9 cellular contexts compared by ENCODE assay signal in the genomic region with DNA sequence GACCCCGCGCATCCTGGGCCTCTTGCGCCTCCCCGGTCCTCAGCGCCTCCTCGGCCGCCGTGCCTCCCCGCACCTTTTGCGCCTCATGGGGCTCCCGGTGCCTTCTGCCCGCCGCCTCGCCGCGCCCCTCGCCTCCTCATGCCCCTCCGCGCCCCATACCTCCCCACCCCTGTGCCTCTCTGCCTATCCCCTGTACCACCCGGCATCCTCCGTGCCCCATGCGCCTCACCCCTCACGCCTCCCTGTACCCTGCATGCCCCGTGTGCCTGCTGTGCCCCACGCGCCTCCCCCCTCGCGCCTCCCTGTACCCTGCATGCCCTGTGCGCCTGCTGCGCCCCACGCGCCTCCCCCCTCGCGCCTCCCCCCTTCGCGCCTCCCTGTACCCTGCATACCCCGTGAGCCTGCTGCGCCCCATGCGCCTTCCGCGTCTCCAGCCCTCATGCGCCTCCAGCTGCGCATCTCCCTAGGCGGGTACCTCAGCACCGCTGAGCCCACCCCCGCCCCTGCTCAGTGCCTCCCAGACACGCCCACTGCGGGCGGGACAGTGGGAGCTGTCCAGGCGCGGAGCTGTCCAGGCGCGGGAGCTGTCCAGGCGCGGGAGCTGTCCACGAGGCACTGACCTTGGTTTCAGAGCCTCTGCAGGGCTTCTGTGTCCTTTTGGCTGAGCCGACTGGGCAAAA. TPM values are rescaled to one million over a fixed set of nuclear protein-coding genes. Genes with fewer than 3 reads are reported as not detected.
DNase-seq lines count a peak whose midpoint lies in the region; ATAC-seq and TF ChIP-seq lines count a peak whose summit lies in the region.
"Had no signal": no experiment of that assay in that cellular context is flagged by ENCODE, and none has a peak within 500 bp of the region (broad histone marks: within the 10 kb centered on the region; RNA-seq: fewer than 3 reads in every experiment).

No MANE protein-coding gene starts in this region.

- H3K4me3 Mint-ChIP-seq in activated naive CD4-positive, alpha-beta T cell treated with anti-CD3 and anti-CD28 coated beads, Interleukin-2, amount 50 U/mL, for 24 hours: peak overlapping the region; percentile 49
- H3K4me3 Mint-ChIP-seq in activated naive CD4-positive, alpha-beta T cell treated with anti-CD3 and anti-CD28 coated beads, Interleukin-2, amount 10 ng/mL, durations not matched to agents 7 days and 5 days: no peak overlapping the region
- H3K4me3 Mint-ChIP-seq: type B pancreatic cell had no signal

- TF ChIP-seq POLR2A in erythroblast (IDR thresholded peaks at IDR 0.05; ENCODE audit: low read length): no peak

- CTCF ChIA-PET in activated naive CD4-positive, alpha-beta T cell treated with anti-CD3 and anti-CD28 coated beads, Interleukin-2, amount 10 ng/mL, durations not matched to agents 7 days and 5 days (lab: Charles Lee): no interaction called here

- no peaks in the 10 kb centered on the region for H3K9me3 Mint-ChIP-seq in activated naive CD4-positive, alpha-beta T cell treated with anti-CD3 and anti-CD28 coated beads, Interleukin-2, amount 50 U/mL, for 24 hours
- peaks cover 2% of the 10 kb centered on the region for H3K9me3 Mint-ChIP-seq in activated naive CD4-positive, alpha-beta T cell treated with anti-CD3 and anti-CD28 coated beads, Interleukin-2, amount 10 ng/mL, durations not matched to agents 7 days and 5 days

- peak overlapping the region in 1 of 2 donors; percentile 32 for H3K27ac ChIP-seq in lung (ENCODE audit: low read depth in 1 of 2, low read length in 1 of 2)
- H3K27ac ChIP-seq in aorta (ENCODE audit: low read depth in 1 of 2, low read length in 2 of 2): no peak overlapping the region

- H3K4me3 ChIP-seq in lung: no peak overlapping the region
- H3K4me3 ChIP-seq in aorta (ENCODE audit: low read length in 2 of 2): no peak overlapping the region

- H3K36me3 ChIP-seq in lung (ENCODE audit: control insufficient read depth in 2 of 2, insufficient read depth in 2 of 2, low read length in 2 of 2): peaks cover 0 to 8% of the 10 kb centered on the region in 2 donors
- H3K36me3 ChIP-seq in aorta (ENCODE audit: control insufficient read depth in 1 of 2, insufficient read depth in 2 of 2, low read length in 1 of 2): peaks cover 0 to 1% of the 10 kb centered on the region in 2 donors

- peaks cover 19% of the 10 kb centered on the region for H3K36me3 Mint-ChIP-seq in activated naive CD4-positive, alpha-beta T cell treated with anti-CD3 and anti-CD28 coated beads, Interleukin-2, amount 50 U/mL, for 24 hours
- H3K36me3 Mint-ChIP-seq in activated naive CD4-positive, alpha-beta T cell treated with anti-CD3 and anti-CD28 coated beads, Interleukin-2, amount 10 ng/mL, durations not matched to agents 7 days and 5 days: peaks cover 42% of the 10 kb centered on the region

- intact Hi-C loops in aorta (cut with DNase I): no loop called here

- TF ChIP-seq CTCF in lung (IDR thresholded peaks at IDR 0.05; ENCODE audit: control extremely low read depth, extremely low read depth): no peak

- H3K4me1 ChIP-seq in lung (ENCODE audit: control insufficient read depth in 2 of 2, insufficient read depth in 2 of 2, low read length in 2 of 2): peaks cover 6 to 25% of the 10 kb centered on the region in 2 donors
- no peaks in the 10 kb centered on the region for H3K4me1 ChIP-seq in aorta (ENCODE audit: control insufficient read depth in 1 of 2, insufficient read depth in 2 of 2, low read length in 2 of 2)

- H3K9me3 ChIP-seq in lung (ENCODE audit: control insufficient read depth in 2 of 2, insufficient read depth in 1 of 2, low read length in 1 of 2): peaks cover 0 to 3% of the 10 kb centered on the region in 2 donors
- no peaks in the 10 kb centered on the region for H3K9me3 ChIP-seq in aorta (ENCODE audit: control insufficient read depth, low read length)

- 49 to 63% methylated on average over 51 to 57 of the region's 57 CpGs for WGBS in lung, 2 donors
- WGBS in aorta, 2 donors: 60 to 64% methylated on average over 55 to 57 of the region's 57 CpGs

- H3K4me1 Mint-ChIP-seq in activated naive CD4-positive, alpha-beta T cell treated with anti-CD3 and anti-CD28 coated beads, Interleukin-2, amount 50 U/mL, for 24 hours: peaks cover 43% of the 10 kb centered on the region
- peaks cover 14% of the 10 kb centered on the region for H3K4me1 Mint-ChIP-seq in activated naive CD4-positive, alpha-beta T cell treated with anti-CD3 and anti-CD28 coated beads, Interleukin-2, amount 10 ng/mL, durations not matched to agents 7 days and 5 days

- ATAC-seq in lung (ENCODE audit: insufficient read depth, low FRiP score) (peak; percentile 72), aorta (ENCODE audit: low FRiP score) (peak; percentile 72), GM21526 (IDR thresholded peaks at IDR 0.05; ENCODE audit: low FRiP score, unreplicated experiment) (no peak), HG03378 (IDR thresholded peaks at IDR 0.05; ENCODE audit: unreplicated experiment) (no peak)

- H3K27ac Mint-ChIP-seq in activated naive CD4-positive, alpha-beta T cell treated with anti-CD3 and anti-CD28 coated beads, Interleukin-2, amount 50 U/mL, for 24 hours: no peak overlapping the region
- no peak overlapping the region for H3K27ac Mint-ChIP-seq in activated naive CD4-positive, alpha-beta T cell treated with anti-CD3 and anti-CD28 coated beads, Interleukin-2, amount 10 ng/mL, durations not matched to agents 7 days and 5 days
- H3K27ac Mint-ChIP-seq: type B pancreatic cell had no signal

- no peak for DNase-seq in activated naive CD4-positive, alpha-beta T cell treated with anti-CD3 and anti-CD28 coated beads, Interleukin-2, amount 10 ng/mL, durations not matched to agents 7 days and 5 days
- DNase-seq in erythroblast (lab: John Stamatoyannopoulos, UW) (peak; percentile 18 to 49), lung (ENCODE audit: low spot score) (no peak), aorta (peak in 1 of 2 donors; percentile 80), mucosa of gallbladder (ENCODE audit: low spot score) (no peak)

- H3K27me3 Mint-ChIP-seq in activated naive CD4-positive, alpha-beta T cell treated with anti-CD3 and anti-CD28 coated beads, Interleukin-2, amount 50 U/mL, for 24 hours: no peaks in the 10 kb centered on the region
- peaks cover 4% of the 10 kb centered on the region for H3K27me3 Mint-ChIP-seq in activated naive CD4-positive, alpha-beta T cell treated with anti-CD3 and anti-CD28 coated beads, Interleukin-2, amount 10 ng/mL, durations not matched to agents 7 days and 5 days
- H3K27me3 Mint-ChIP-seq: type B pancreatic cell had no signal

- H3K27me3 ChIP-seq in lung (ENCODE audit: control insufficient read depth, insufficient read depth) (no peaks in the 10 kb centered on the region), aorta (ENCODE audit: control insufficient read depth in 1 of 2, insufficient read depth in 2 of 2, low read length in 1 of 2) (no peaks in the 10 kb centered on the region)

RNA-seq across cellular contexts. Expression of gene IGF2R, which starts 37.1 kb away (rescaled TPM):
- total RNA-seq in lung: 100 to 1,000 TPM; 118 to 125 TPM
- polyA plus RNA-seq in lung: 10 to 100 TPM; 30.0 to 67.3 TPM
- total RNA-seq in aorta: 10 to 100 TPM; 76.8 to 82.0 TPM
- polyA plus RNA-seq in aorta: 10 to 100 TPM in 1 of 2 donors, 1 to 10 TPM in 1; 5.8 to 32.4 TPM
- total RNA-seq in mucosa of gallbladder: 98.5 TPM

Comparison
In these comparisons a context has a peak if more than half of its experiments do, and no peak if none do; other contexts are left out.
1. DNase-seq: peak in erythroblast (2 of 2); none in activated naive CD4-positive, alpha-beta T cell treated with anti-CD3 and anti-CD28 coated beads, Interleukin-2, amount 10 ng/mL, durations not matched to agents 7 days and 5 days (single experiment), lung (single experiment) and mucosa of gallbladder (single experiment).
2. ATAC-seq: peak in lung (single experiment) and aorta (single experiment); none in GM21526 (single experiment) and HG03378 (single experiment).